Comparison of ENCODE assay signal across 28 cellular contexts in genomic region chr2:74558284-74559230, GRCh38. TPM values are rescaled to one million over a fixed set of nuclear protein-coding genes. Genes with fewer than 3 reads are reported as not detected.
DNase-seq lines count a peak whose midpoint lies in the region; ATAC-seq, FAIRE-seq and TF ChIP-seq lines count a peak whose summit lies in the region.
"Had no signal": no experiment of that assay in that cellular context is flagged by ENCODE, and none has a peak within 500 bp of the region (broad histone marks: within the 10 kb centered on the region; RNA-seq: fewer than 3 reads in every experiment).

No MANE protein-coding gene starts in this region.

- H3K4me1 ChIP-seq in GM12878 (ENCODE audit: control insufficient read depth, insufficient read depth, low read length) = peaks cover 16% of the 10 kb centered on the region
- peaks cover 49% of the 10 kb centered on the region for H3K4me1 ChIP-seq in osteoblast (ENCODE audit: insufficient read depth, low read length)

- TF ChIP-seq POLR2A in GM18505 (IDR thresholded peaks at IDR 0.05; ENCODE audit: borderline replicate concordance, extremely low read depth, insufficient read depth, insufficient read length) = peak; percentile 45
- peak; percentile 63 for TF ChIP-seq POLR2A in GM12878 (IDR thresholded peaks at IDR 0.05; ENCODE audit: low read depth, low read length)

- no TSS peak for BruUV-seq in GM12878 (replicated peaks; lab: Mats Ljungman, UMichigan)

- POLR2A ChIA-PET in AG04450 (lab: Yijun Ruan, JAX) = interaction anchor here (1.1 to 1.2 kb wide), 2 partner anchors 9 to 17 kb away, joined by 4 to 5 read pairs; no protein-coding TSS in a partner anchor
- POLR2A ChIA-PET in GM12878 (lab: Charles Lee) = interaction anchor here (1.8 to 17.8 kb wide), 2 partner anchors 18 to 19 kb away, joined by 6 to 441 read pairs; no protein-coding TSS in a partner anchor

- no peaks in the 10 kb centered on the region for H4K20me1 ChIP-seq in GM12878 (ENCODE audit: control insufficient read depth, insufficient read depth)
- H4K20me1 ChIP-seq in osteoblast (ENCODE audit: insufficient read depth, low read length) = peaks cover 3% of the 10 kb centered on the region

- no peak overlapping the region for H3K9ac ChIP-seq in GM12878 (ENCODE audit: control insufficient read depth, insufficient read depth, low read length)
- H3K9ac ChIP-seq: KMS-11 had no signal

- SMC1A ChIA-PET in GM12878 (lab: Charles Lee; ENCODE audit: uncharacterized antibody, unreplicated experiment) = interaction anchor here (0.6 to 4.8 kb wide), 8 partner anchors 8 to 28 kb away, joined by 3 to 42 read pairs (median 6); no protein-coding TSS in a partner anchor

- intact Hi-C loops in GM12878 (cut with micrococcal nuclease; ENCODE audit: unreplicated experiment) = no loop called here

- H3K27me3 ChIP-seq in AG04450 (ENCODE audit: control insufficient read depth, insufficient read depth, low read length) = no peaks in the 10 kb centered on the region
- no peaks in the 10 kb centered on the region for H3K27me3 ChIP-seq in GM12878 (replicated peaks in 1 of 2; ENCODE audit: control insufficient read depth in 2 of 2, insufficient read depth in 2 of 2, low read length in 1 of 2)
- no peaks in the 10 kb centered on the region for H3K27me3 ChIP-seq in osteoblast (ENCODE audit: insufficient read depth, low read length)
- H3K27me3 ChIP-seq: spleen had no signal

- no peak for TF ChIP-seq EP300 in GM12878 (IDR thresholded peaks at IDR 0.05; ENCODE audit: borderline replicate concordance in 1 of 2, control insufficient read depth in 1 of 2, low read depth in 2 of 2, low read length in 2 of 2)

- RAD21 ChIA-PET in GM12878 (lab: Charles Lee; ENCODE audit: unreplicated experiment) = interaction anchor here (1.1 kb wide), 2 partner anchors 25 to 28 kb away, joined by 3 to 4 read pairs; no protein-coding TSS in a partner anchor

- H3K4me3 ChIP-seq in AG04450 (ENCODE audit: low read depth, low read length) = no peak overlapping the region
- H3K4me3 ChIP-seq in GM12878 = no peak overlapping the region
- H3K4me3 ChIP-seq in osteoblast (ENCODE audit: insufficient read depth, low read length) = no peak overlapping the region
- H3K4me3 ChIP-seq: left lung, spleen, thoracic aorta had no signal

- no peak overlapping the region for H2AFZ ChIP-seq in GM12878 (ENCODE audit: control insufficient read depth, low read depth, low read length)
- H2AFZ ChIP-seq in osteoblast (ENCODE audit: low read length) = no peak overlapping the region

- H3K27ac ChIP-seq in AG04450 (ENCODE audit: low read depth, low read length) (peak overlapping the region; percentile 4), GM12878 (ENCODE audit: control insufficient read depth, insufficient read depth) (no peak overlapping the region), osteoblast (ENCODE audit: low read depth, low read length) (no peak overlapping the region)
- H3K27ac ChIP-seq: KMS-11, thoracic aorta had no signal

- H3K9me3 ChIP-seq in AG04450 (ENCODE audit: control insufficient read depth, insufficient read depth, low read length) (no peaks in the 10 kb centered on the region; the same call in 1 of the 2 replicates), GM12878 (replicated peaks; ENCODE audit: control insufficient read depth, insufficient read depth, low read length) (no peaks in the 10 kb centered on the region; the same call in 2 of the 3 replicates), osteoblast (ENCODE audit: low read depth, low read length) (no peaks in the 10 kb centered on the region)
- H3K9me3 ChIP-seq: left lung, spleen, thoracic aorta had no signal

- H3K36me3 ChIP-seq in GM12878 (ENCODE audit: control insufficient read depth in 2 of 2, insufficient read depth in 2 of 2, low read length in 1 of 2) (peaks cover 1 to 11% of the 10 kb centered on the region in 2 experiments; a peak in 2 of 4 replicates), osteoblast (ENCODE audit: insufficient read depth, low read length) (peaks cover 22% of the 10 kb centered on the region)

- FAIRE-seq in GM12878 (lab: Jason Lieb, UNC) = no peak

- H3K4me2 ChIP-seq in GM12878 (ENCODE audit: control insufficient read depth, insufficient read depth) = no peak overlapping the region
- H3K4me2 ChIP-seq in osteoblast (ENCODE audit: insufficient read depth, low read length) = no peak overlapping the region
- H3K4me2 ChIP-seq: KMS-11 had no signal

- DNase-seq in AG04450 (ENCODE audit: low read depth, low spot score) (no peak), GM12878 (ENCODE audit: low read depth, low spot score) (no peak), osteoblast (ENCODE audit: insufficient read length, low spot score, missing footprints) (peak; percentile 31), NCI-H1694 treated with DMSO at 0.1 percent for 48 hours (lab: John Stamatoyannopoulos, UW) (no peak)
- no peak for DNase-seq in central memory CD4-positive, alpha-beta T cell
- DNase-seq: activated CD4-positive, alpha-beta T cell treated with anti-CD3 and anti-CD28 coated beads for 36 hours; activated CD8-positive, alpha-beta memory T cell treated with anti-CD3 and anti-CD28 coated beads for 24 hours; activated gamma-delta T cell treated with Interleukin-2 at 50 U/mL for 16 hours; activated T-cell treated with anti-CD3 and anti-CD28 coated beads, Interleukin-2, amount 50 U/mL, for 1 hour; DMS79 treated with DMSO at 0.1 percent for 48 hours; effector CD8-positive, alpha-beta T cell; foreskin fibroblast; hippocampal formation; immature natural killer cell; left lung; mesendoderm; naive B cell; NCI-H1436; NCI-H2171 treated with DMSO at 0.1 percent for 48 hours; spleen; stimulated activated CD4-positive, alpha-beta T cell treated with anti-CD3 and anti-CD28 coated beads, Interleukin-4, amount 100 ng/mL, for 1 hour had no signal

- WGBS in GM12878 (ENCODE audit: insufficient coverage, insufficient replicate concordance, low lambda C conversion rate, missing lambda C conversion rate) = 85% methylated on average over 7 of the region's 7 CpGs

- ATAC-seq in GM18505 (IDR thresholded peaks at IDR 0.05; ENCODE audit: unreplicated experiment) (no peak), GM12878 (no peak), GM21367 (IDR thresholded peaks at IDR 0.05; ENCODE audit: unreplicated experiment) (no peak)
- ATAC-seq: activated CD4-positive, alpha-beta T cell treated with anti-CD3 and anti-CD28 coated beads for 36 hours; left lung; stimulated activated memory B cell treated with anti-CD40 and anti-IgM and Interleukin-4, amounts not matched to agents 10 μg/mL and 1 μg/mL and 100 μg/mL, for 72 hours had no signal

- H3K79me2 ChIP-seq in GM12878 (ENCODE audit: control insufficient read depth, insufficient read depth, low read length) (peaks cover 33% of the 10 kb centered on the region), osteoblast (ENCODE audit: insufficient read depth, low read length) (peaks cover 37% of the 10 kb centered on the region)

- TF ChIP-seq RAD21 in GM12878 (IDR thresholded peaks at IDR 0.05; ENCODE audit: insufficient read depth, low read depth, low read length) = no peak

- CTCF ChIA-PET in AG04450 (lab: Charles Lee) = interaction anchor here (1.8 kb wide), 1 partner anchor 29 kb away, joined by 7 read pairs; no protein-coding TSS in a partner anchor
- CTCF ChIA-PET in GM12878 (lab: Yijun Ruan, JAX) = interaction anchor here (1.0 to 3.6 kb wide), 7 partner anchors 9 to 30 kb away, joined by 3 to 18 read pairs (median 4); no protein-coding TSS in a partner anchor

- in situ Hi-C loops in GM12878 (cut with MboI) = no loop called here

- TF ChIP-seq CTCF in AG04450 (IDR thresholded peaks at IDR 0.05; ENCODE audit: low read depth, low read length) (no peak), GM12878 (IDR thresholded peaks at IDR 0.05 in 2 of 3, conservative IDR thresholded peaks at IDR 0.05 in 1 of 3; ENCODE audit: control insufficient read depth in 2 of 3, extremely low read depth in 1 of 3, insufficient read depth in 1 of 3, low read depth in 3 of 3, low read length in 3 of 3) (no peak), osteoblast (IDR thresholded peaks at IDR 0.05; ENCODE audit: extremely low read depth, low read depth, low read length) (no peak)

RNA-seq across cellular contexts. Expression of gene DOK1, which starts 4.0 kb away (rescaled TPM):
- 16.8 and 24.4 TPM in 2 replicates for polyA plus RNA-seq in AG04450 (2011; rRNA removed)
- polyA minus RNA-seq in AG04450 (2011; rRNA and poly(A)+ RNA removed) = 20.9 and 31.4 TPM in 2 replicates
- 32.8 and 37.1 TPM in 2 replicates for total RNA-seq in GM12878 (2013; cell fraction: nucleolus; rRNA removed)
- total RNA-seq in GM12878 (2014; rRNA removed) = 90.7 and 104 TPM in 2 replicates
- 28.3 and 31.0 TPM in 2 replicates for total RNA-seq in GM12878 (2014; rRNA removed; fragmentation: Illumina TruSeq; extraction: Trizol)
- total RNA-seq in GM12878 (2021) = 82.2 and 91.5 TPM in 2 replicates
- 17.7 TPM for polyA plus RNA-seq in GM12878 (2011; ENCODE audit: low read depth)
- polyA plus RNA-seq in GM12878 (2011; rRNA removed) = 17.6 and 30.8 TPM in 2 replicates
- 38.2 and 54.7 TPM in 2 replicates for polyA plus RNA-seq in GM12878 (2011; cell fraction: cytosol; rRNA removed)
- polyA plus RNA-seq in GM12878 (2011; cell fraction: nucleus; rRNA removed) = 79.5 and 102 TPM in 2 replicates
- 45.5 and 50.5 TPM in 2 replicates for polyA plus RNA-seq in GM12878 (2012)
- 13.3 and 40.3 TPM in 2 replicates for polyA plus RNA-seq in GM12878 (2014; fragmentation: Illumina TruSeq; extraction: Trizol)
- 1 to 10 TPM; 1.4 to 6.3 TPM for polyA plus RNA-seq in GM12878 (2014; fragmentation: Nextera tagmentation; extraction: Ambion mirVana)
- polyA plus RNA-seq in GM12878 (2014; rRNA removed) = 79.1 and 99.6 TPM in 2 replicates
- 10 to 100 TPM; 81.6 to 89.4 TPM for polyA plus RNA-seq in GM12878 (2016; fragmentation: Nextera tagmentation; extraction: Ambion mirVana)
- polyA minus RNA-seq in GM12878 (2011; rRNA and poly(A)+ RNA removed) = 19.7 and 49.8 TPM in 2 replicates
- polyA minus RNA-seq in GM12878 (2011; cell fraction: cytosol; rRNA and poly(A)+ RNA removed) = 18.7 and 22.8 TPM in 2 replicates
- 38.7 and 57.0 TPM in 2 replicates for polyA minus RNA-seq in GM12878 (2011; cell fraction: nucleus; rRNA and poly(A)+ RNA removed)
- 89.8 and 93.1 TPM in 2 replicates for total RNA-seq in osteoblast

RNA-seq across cellular contexts. Expression of gene LOXL3, which starts 4.8 kb away (rescaled TPM):
- polyA plus RNA-seq in AG04450 (2011; rRNA removed) (41.1 and 46.2 TPM in 2 replicates), GM12878 (2011; rRNA removed) (37.6 and 40.9 TPM in 2 replicates), GM12878 (2014; fragmentation: Illumina TruSeq; extraction: Trizol) (16.2 and 16.6 TPM in 2 replicates), GM12878 (2014; fragmentation: Nextera tagmentation; extraction: Ambion mirVana) (1 to 10 TPM; 6.2 to 6.7 TPM), GM12878 (2014; rRNA removed) (32.8 and 33.3 TPM in 2 replicates), GM12878 (2016; fragmentation: Nextera tagmentation; extraction: Ambion mirVana) (10 to 100 TPM; 27.3 to 31.2 TPM)
- 31.0 and 43.9 TPM in 2 replicates for polyA minus RNA-seq in AG04450 (2011; rRNA and poly(A)+ RNA removed)
- total RNA-seq in GM12878 (2013; cell fraction: nucleolus; rRNA removed) = 28.1 and 32.7 TPM in 2 replicates
- total RNA-seq in GM12878 (2014; rRNA removed) (19.4 and 22.2 TPM in 2 replicates), GM12878 (2014; rRNA removed; fragmentation: Illumina TruSeq; extraction: Trizol) (11.9 TPM in 2 replicates), GM12878 (2021) (25.1 and 29.0 TPM in 2 replicates), osteoblast (64.8 and 97.4 TPM in 2 replicates)
- 6.5 TPM for polyA plus RNA-seq in GM12878 (2011; ENCODE audit: low read depth)
- polyA plus RNA-seq in GM12878 (2011; cell fraction: cytosol; rRNA removed) = 50.1 and 55.1 TPM in 2 replicates
- polyA plus RNA-seq in GM12878 (2011; cell fraction: nucleus; rRNA removed) = 99.3 and 126 TPM in 2 replicates
- polyA plus RNA-seq in GM12878 (2012) = 13.4 and 15.8 TPM in 2 replicates
- 35.9 and 53.6 TPM in 2 replicates for polyA minus RNA-seq in GM12878 (2011; rRNA and poly(A)+ RNA removed)
- 12.8 and 14.6 TPM in 2 replicates for polyA minus RNA-seq in GM12878 (2011; cell fraction: cytosol; rRNA and poly(A)+ RNA removed)
- polyA minus RNA-seq in GM12878 (2011; cell fraction: nucleus; rRNA and poly(A)+ RNA removed) = 21.5 and 28.7 TPM in 2 replicates

RNA-seq across cellular contexts. Expression of gene HTRA2, which starts 28.8 kb away (rescaled TPM):
- 20.2 and 22.4 TPM in 2 replicates for polyA plus RNA-seq in AG04450 (2011; rRNA removed)
- polyA minus RNA-seq in AG04450 (2011; rRNA and poly(A)+ RNA removed) = 20.1 and 27.3 TPM in 2 replicates
- 41.0 and 54.6 TPM in 2 replicates for total RNA-seq in GM12878 (2013; cell fraction: nucleolus; rRNA removed)
- total RNA-seq in GM12878 (2014; rRNA removed) = 73.9 and 77.4 TPM in 2 replicates
- 48.7 and 51.8 TPM in 2 replicates for total RNA-seq in GM12878 (2014; rRNA removed; fragmentation: Illumina TruSeq; extraction: Trizol)
- 62.2 and 64.5 TPM in 2 replicates for total RNA-seq in GM12878 (2021)
- 24.0 TPM for polyA plus RNA-seq in GM12878 (2011; ENCODE audit: low read depth)
- polyA plus RNA-seq in GM12878 (2011; rRNA removed) = 34.3 and 46.9 TPM in 2 replicates
- polyA plus RNA-seq in GM12878 (2011; cell fraction: cytosol; rRNA removed) = 68.5 and 72.9 TPM in 2 replicates
- polyA plus RNA-seq in GM12878 (2011; cell fraction: nucleus; rRNA removed) = 110 and 113 TPM in 2 replicates
- 41.1 and 51.2 TPM in 2 replicates for polyA plus RNA-seq in GM12878 (2012)
- 39.7 and 45.1 TPM in 2 replicates for polyA plus RNA-seq in GM12878 (2014; fragmentation: Illumina TruSeq; extraction: Trizol)
- 10 to 100 TPM; 42.3 to 46.4 TPM for polyA plus RNA-seq in GM12878 (2014; fragmentation: Nextera tagmentation; extraction: Ambion mirVana)
- 68.3 and 70.5 TPM in 2 replicates for polyA plus RNA-seq in GM12878 (2014; rRNA removed)
- 10 to 100 TPM; 60.6 to 61.4 TPM for polyA plus RNA-seq in GM12878 (2016; fragmentation: Nextera tagmentation; extraction: Ambion mirVana)
- 47.2 and 71.4 TPM in 2 replicates for polyA minus RNA-seq in GM12878 (2011; rRNA and poly(A)+ RNA removed)
- 13.1 and 14.5 TPM in 2 replicates for polyA minus RNA-seq in GM12878 (2011; cell fraction: cytosol; rRNA and poly(A)+ RNA removed)
- polyA minus RNA-seq in GM12878 (2011; cell fraction: nucleus; rRNA and poly(A)+ RNA removed) = 44.7 and 56.4 TPM in 2 replicates
- 51.8 and 53.6 TPM in 2 replicates for total RNA-seq in osteoblast

RNA-seq across cellular contexts. Expression of gene AUP1, which starts 29.1 kb away (rescaled TPM):
- polyA plus RNA-seq in AG04450 (2011; rRNA removed) (51.9 and 64.4 TPM in 2 replicates), GM12878 (2011; rRNA removed) (71.4 and 106 TPM in 2 replicates), GM12878 (2014; fragmentation: Illumina TruSeq; extraction: Trizol) (137 and 147 TPM in 2 replicates), GM12878 (2014; fragmentation: Nextera tagmentation; extraction: Ambion mirVana) (10 to 100 TPM; 39.1 to 56.5 TPM), GM12878 (2014; rRNA removed) (212 and 215 TPM in 2 replicates), GM12878 (2016; fragmentation: Nextera tagmentation; extraction: Ambion mirVana) (100 to 1,000 TPM; 187 to 204 TPM)
- 46.1 and 58.0 TPM in 2 replicates for polyA minus RNA-seq in AG04450 (2011; rRNA and poly(A)+ RNA removed)
- total RNA-seq in GM12878 (2013; cell fraction: nucleolus; rRNA removed) = 142 and 147 TPM in 2 replicates
- total RNA-seq in GM12878 (2014; rRNA removed) (151 and 152 TPM in 2 replicates), GM12878 (2014; rRNA removed; fragmentation: Illumina TruSeq; extraction: Trizol) (104 and 107 TPM in 2 replicates), GM12878 (2021) (127 and 128 TPM in 2 replicates), osteoblast (82.9 and 86.3 TPM in 2 replicates)
- 55.2 TPM for polyA plus RNA-seq in GM12878 (2011; ENCODE audit: low read depth)
- 160 and 189 TPM in 2 replicates for polyA plus RNA-seq in GM12878 (2011; cell fraction: cytosol; rRNA removed)
- polyA plus RNA-seq in GM12878 (2011; cell fraction: nucleus; rRNA removed) = 745 and 873 TPM in 2 replicates
- 109 and 110 TPM in 2 replicates for polyA plus RNA-seq in GM12878 (2012)
- 80.1 and 134 TPM in 2 replicates for polyA minus RNA-seq in GM12878 (2011; rRNA and poly(A)+ RNA removed)
- 40.2 and 55.4 TPM in 2 replicates for polyA minus RNA-seq in GM12878 (2011; cell fraction: cytosol; rRNA and poly(A)+ RNA removed)
- polyA minus RNA-seq in GM12878 (2011; cell fraction: nucleus; rRNA and poly(A)+ RNA removed) = 167 and 238 TPM in 2 replicates

RNA-seq across cellular contexts. Expression of gene DQX1, which starts 32.5 kb away (rescaled TPM):
- polyA plus RNA-seq in AG04450 (2011; rRNA removed) (0.02 TPM in 1 of 2 replicates, not detected in the other), GM12878 (2011; rRNA removed) (0.46 and 0.87 TPM in 2 replicates), GM12878 (2014; fragmentation: Illumina TruSeq; extraction: Trizol) (0.96 and 1.7 TPM in 2 replicates), GM12878 (2014; fragmentation: Nextera tagmentation; extraction: Ambion mirVana) (under 1 TPM; 0.63 to 0.73 TPM), GM12878 (2014; rRNA removed) (1.5 and 1.6 TPM in 2 replicates), GM12878 (2016; fragmentation: Nextera tagmentation; extraction: Ambion mirVana) (1 to 10 TPM; 1.1 to 2.1 TPM)
- polyA minus RNA-seq in AG04450 (2011; rRNA and poly(A)+ RNA removed) = 0.18 TPM in 1 of 2 replicates, not detected in the other
- 1.8 and 2.2 TPM in 2 replicates for total RNA-seq in GM12878 (2013; cell fraction: nucleolus; rRNA removed)
- total RNA-seq in GM12878 (2014; rRNA removed) (0.34 and 1.2 TPM in 2 replicates), GM12878 (2014; rRNA removed; fragmentation: Illumina TruSeq; extraction: Trizol) (0.67 and 0.78 TPM in 2 replicates), GM12878 (2021) (0.85 and 0.98 TPM in 2 replicates), osteoblast (not detected in 2 replicates)
- polyA plus RNA-seq in GM12878 (2011; ENCODE audit: low read depth) = 1.1 TPM
- polyA plus RNA-seq in GM12878 (2011; cell fraction: cytosol; rRNA removed) = 0.60 and 0.79 TPM in 2 replicates
- 7.3 and 10.0 TPM in 2 replicates for polyA plus RNA-seq in GM12878 (2011; cell fraction: nucleus; rRNA removed)
- polyA plus RNA-seq in GM12878 (2012) = 1.2 TPM in 2 replicates
- polyA minus RNA-seq in GM12878 (2011; rRNA and poly(A)+ RNA removed) = 0.46 and 1.0 TPM in 2 replicates
- polyA minus RNA-seq in GM12878 (2011; cell fraction: cytosol; rRNA and poly(A)+ RNA removed) = not detected in 2 replicates
- polyA minus RNA-seq in GM12878 (2011; cell fraction: nucleus; rRNA and poly(A)+ RNA removed) = 1.9 and 2.1 TPM in 2 replicates
- total RNA-seq: chondrocyte, omental fat pad had no signal
- polyA plus RNA-seq: immature natural killer cell had no signal
